24 cellular contexts compared by ENCODE assay signal in the genomic region with DNA sequence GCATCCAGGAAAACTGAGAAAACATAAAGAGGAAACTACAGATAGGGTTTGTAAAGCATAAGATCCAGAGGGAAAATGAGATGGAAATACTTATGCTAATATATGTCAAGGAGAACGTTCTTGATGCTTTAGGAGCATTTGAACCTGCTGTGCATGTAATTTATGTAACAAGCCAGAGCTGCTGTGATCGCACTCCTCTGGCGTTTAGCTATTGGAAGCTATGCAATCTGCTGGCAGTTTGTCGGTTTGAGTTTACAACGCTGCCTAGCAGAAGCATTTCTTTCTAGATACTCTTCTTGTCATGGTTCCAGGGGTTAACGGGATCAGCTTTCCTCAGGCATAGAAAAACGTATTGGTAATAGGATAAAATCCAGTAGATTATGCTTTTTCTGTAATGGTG.
"Had no signal": no experiment of that assay in that cellular context is flagged by ENCODE, and none has a peak within 500 bp of the region (broad histone marks: within the 10 kb centered on the region; RNA-seq: fewer than 3 reads in every experiment).

No MANE protein-coding gene starts in this region.

- H3K9ac ChIP-seq: SK-N-SH had no signal

- H3K4me2 ChIP-seq: SK-N-SH had no signal

- H3K27ac ChIP-seq: SJCRH30 had no signal

- ATAC-seq: activated T-cell treated with anti-CD3 and anti-CD28 coated beads, Interleukin-2, amount 50 U/mL, for 4 hours; Panc1; Right ventricle myocardium inferior had no signal

- H3K36me3 ChIP-seq: SJCRH30 had no signal

- DNase-seq: activated B cell treated with CpG ODN at 0.5 μM for 24 hours; activated CD4-positive, alpha-beta memory T cell treated with anti-CD3 and anti-CD28 coated beads for 36 hours; activated CD4-positive, alpha-beta T cell treated with anti-CD3 and anti-CD28 coated beads, Interleukin-2, amount 10 ng/mL, durations not matched to agents 7 days and 5 days; activated CD8-positive, alpha-beta memory T cell treated with anti-CD3 and anti-CD28 coated beads for 24 hours; activated effector memory CD4-positive, alpha-beta T cell treated with anti-CD3 and anti-CD28 coated beads, Interleukin-2, amount 50 U/mL, for 16 hours; activated naive CD4-positive, alpha-beta T cell treated with Interleukin-2 at 50 U/mL for 16 hours; activated T-cell treated with anti-CD3 and anti-CD28 coated beads, Interleukin-2, amount 50 U/mL, for 4 hours; amygdala; Kasumi-1; KBM-7; NCI-H146; NCI-H187 treated with DMSO at 0.1 percent for 48 hours; NCI-H2081 treated with DMSO at 0.1 percent for 48 hours; NCI-H446; NCI-H524; NCI-H774; NK-92 treated with Interleukin-12 subunit alpha and Interleukin-12 subunit beta, amount 100 ng/mL, for 24 hours; OCI-M1; RPMI8226; SJCRH30; SK-N-SH; T-helper 1 cell had no signal

- H3K27me3 ChIP-seq: SJCRH30 had no signal

- H3K4me3 ChIP-seq: SJCRH30 had no signal

- H3K9me3 ChIP-seq: SJCRH30, SK-N-SH had no signal
